Comparison of ENCODE assay signal across 23 cellular contexts in the genomic region with DNA sequence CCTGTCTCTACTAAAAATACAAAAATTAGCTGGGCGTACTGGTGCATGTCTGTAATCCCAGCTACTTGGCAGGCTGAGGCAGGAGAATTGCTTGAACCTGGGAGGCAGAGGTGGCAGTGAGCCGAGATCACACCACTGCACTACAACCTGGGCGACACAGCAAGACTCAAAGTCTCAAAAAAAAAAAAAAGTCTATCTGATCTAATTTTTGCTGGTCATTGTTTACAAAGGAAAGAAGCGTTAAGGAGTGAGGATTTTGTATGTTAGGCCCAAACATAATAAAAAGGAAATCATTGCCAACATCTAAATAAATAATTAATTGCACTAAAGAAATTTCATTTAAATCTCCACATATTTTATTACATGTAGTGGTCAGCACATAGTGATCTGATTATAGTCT. TPM values are rescaled to one million over a fixed set of nuclear protein-coding genes. Genes with fewer than 3 reads are reported as not detected.
A peak's percentile ranks its signal among the peaks of the same experiment; 100 is the strongest.
DNase-seq lines count a peak whose midpoint lies in the region; ATAC-seq and TF ChIP-seq lines count a peak whose summit lies in the region.
"Had no signal": no experiment of that assay in that cellular context is flagged by ENCODE, and none has a peak within 500 bp of the region (broad histone marks: within the 10 kb centered on the region; RNA-seq: fewer than 3 reads in every experiment).

No MANE protein-coding gene starts in this region.

- no peaks in the 10 kb centered on the region for H3K9me3 Mint-ChIP-seq in stimulated activated naive CD8-positive, alpha-beta T cell treated with anti-CD3 and anti-CD28 coated beads, Interleukin-15, Interleukin-2, amounts not matched to agents 100 ng/mL and 50 ng/mL, for 24 hours
- H3K9me3 Mint-ChIP-seq in activated T-helper 2 cell treated with anti-CD3 and anti-CD28 coated beads, Interferon-gamma antibody, Interleukin-2, Interleukin-4, amounts not matched to agents 10 μg/mL and 5 μg/mL and 100 μg/mL, durations not matched to agents 14 hours and 24 hours and 36 hours = no peaks in the 10 kb centered on the region
- no peaks in the 10 kb centered on the region for H3K9me3 Mint-ChIP-seq in mesothelial cell of epicardium
- H3K9me3 Mint-ChIP-seq: activated B cell treated with CpG ODN at 0.5 μM for 24 hours, neural progenitor cell had no signal

- in situ Hi-C loops in GM23248 (cut with MboI) = no loop called here

- ATAC-seq in stimulated activated naive CD8-positive, alpha-beta T cell treated with anti-CD3 and anti-CD28 coated beads, Interleukin-15, Interleukin-2, amounts not matched to agents 100 U/mL and 50 U/mL, for 24 hours = no peak
- ATAC-seq in HG02870 (IDR thresholded peaks at IDR 0.05; ENCODE audit: unreplicated experiment) = no peak

- no peak overlapping the region for H2AFZ ChIP-seq in GM23248
- H2AFZ ChIP-seq: neural progenitor cell, PC-9 had no signal

- no peak overlapping the region for H3K9ac ChIP-seq in GM23248
- H3K9ac ChIP-seq: KMS-11, neural progenitor cell had no signal

- H3K27ac Mint-ChIP-seq in stimulated activated naive CD8-positive, alpha-beta T cell treated with anti-CD3 and anti-CD28 coated beads, Interleukin-15, Interleukin-2, amounts not matched to agents 100 ng/mL and 50 ng/mL, for 24 hours = peak overlapping the region; percentile 63
- H3K27ac Mint-ChIP-seq in activated T-helper 2 cell treated with anti-CD3 and anti-CD28 coated beads, Interferon-gamma antibody, Interleukin-2, Interleukin-4, amounts not matched to agents 10 μg/mL and 5 μg/mL and 100 μg/mL, durations not matched to agents 14 hours and 24 hours and 36 hours = peak overlapping the region; percentile 38
- peak overlapping the region; percentile 77 for H3K27ac Mint-ChIP-seq in mesothelial cell of epicardium
- H3K27ac Mint-ChIP-seq: activated B cell treated with CpG ODN at 0.5 μM for 24 hours had no signal

- no peak overlapping the region for H3K4me3 ChIP-seq in effector memory CD4-positive, alpha-beta T cell (ENCODE audit: insufficient read depth, low read depth, low read length, poor library complexity, severe bottlenecking)
- no peak overlapping the region for H3K4me3 ChIP-seq in GM23248
- H3K4me3 ChIP-seq: ascending aorta, esophagus squamous epithelium, neural progenitor cell, PC-9, skin epidermis had no signal

- H3K9me2 ChIP-seq in GM23248 (ENCODE audit: insufficient read depth) = no peaks in the 10 kb centered on the region

- peaks cover 4% of the 10 kb centered on the region for H3K36me3 ChIP-seq in effector memory CD4-positive, alpha-beta T cell (ENCODE audit: control insufficient read depth, insufficient read depth, low read length)
- H3K36me3 ChIP-seq in GM23248 (ENCODE audit: low read depth) = peaks cover 14% of the 10 kb centered on the region; the same call in 1 of the 2 replicates

- no peaks in the 10 kb centered on the region for H4K20me1 ChIP-seq in GM23248 (ENCODE audit: insufficient read depth)

- TF ChIP-seq CTCF in mesothelial cell of epicardium (IDR thresholded peaks at IDR 0.05; ENCODE audit: unreplicated experiment) = no peak

- H3K9me3 ChIP-seq in effector memory CD4-positive, alpha-beta T cell (ENCODE audit: control insufficient read depth, low read length) = no peaks in the 10 kb centered on the region
- no peaks in the 10 kb centered on the region for H3K9me3 ChIP-seq in GM23248 (ENCODE audit: low read depth)
- H3K9me3 ChIP-seq: ascending aorta, esophagus squamous epithelium had no signal

- H3K27ac ChIP-seq in effector memory CD4-positive, alpha-beta T cell (ENCODE audit: insufficient read depth, low read length, poor library complexity, severe bottlenecking) = no peak overlapping the region
- H3K27ac ChIP-seq in GM23248 = no peak overlapping the region
- H3K27ac ChIP-seq: ascending aorta, neural progenitor cell, PC-9 had no signal

- no peaks in the 10 kb centered on the region for H3K27me3 ChIP-seq in effector memory CD4-positive, alpha-beta T cell (replicated peaks; ENCODE audit: control insufficient read depth, insufficient read depth, low read length, poor library complexity, severe bottlenecking)
- no peaks in the 10 kb centered on the region for H3K27me3 ChIP-seq in GM23248 (replicated peaks; ENCODE audit: insufficient read depth)
- H3K27me3 ChIP-seq: ascending aorta, esophagus squamous epithelium, neural progenitor cell had no signal

- H3K4me1 Mint-ChIP-seq in stimulated activated naive CD8-positive, alpha-beta T cell treated with anti-CD3 and anti-CD28 coated beads, Interleukin-15, Interleukin-2, amounts not matched to agents 100 ng/mL and 50 ng/mL, for 24 hours (ENCODE audit: low read depth) = peaks cover 36% of the 10 kb centered on the region
- H3K4me1 Mint-ChIP-seq in activated T-helper 2 cell treated with anti-CD3 and anti-CD28 coated beads, Interferon-gamma antibody, Interleukin-2, Interleukin-4, amounts not matched to agents 10 μg/mL and 5 μg/mL and 100 μg/mL, durations not matched to agents 14 hours and 24 hours and 36 hours (ENCODE audit: low read depth) = peaks cover 28% of the 10 kb centered on the region
- peaks cover 26% of the 10 kb centered on the region for H3K4me1 Mint-ChIP-seq in mesothelial cell of epicardium

- DNase-seq in stimulated activated naive CD8-positive, alpha-beta T cell treated with anti-CD3 and anti-CD28 coated beads, Interleukin-15, Interleukin-2, amounts not matched to agents 100 U/mL and 50 U/mL, for 24 hours = no peak
- DNase-seq in activated T-helper 2 cell treated with anti-CD3 and anti-CD28 coated beads, Interferon-gamma antibody, Interleukin-2, Interleukin-4, amounts not matched to agents 10 μg/mL and 5 μg/mL and 100 μg/mL, durations not matched to agents 14 hours and 24 hours and 36 hours (ENCODE audit: low spot score) = no peak
- DNase-seq in mesothelial cell of epicardium (ENCODE audit: low spot score in 2 of 2, unreplicated experiment in 2 of 2) (no peak), GM23248 (no peak), nucleus accumbens (lab: John Stamatoyannopoulos, UW) (no peak)
- no peak for DNase-seq in effector memory CD4-positive, alpha-beta T cell
- DNase-seq: activated B cell treated with CpG ODN at 0.5 μM for 24 hours; CD8-positive, alpha-beta memory T cell; DMS53; effector CD4-positive, alpha-beta T cell; esophagus squamous epithelium; NCI-H187 treated with DMSO at 0.1 percent for 48 hours; NCI-H345; PC-9; SIG-M5; stimulated activated CD4-positive, alpha-beta T cell treated with anti-CD3 and anti-CD28 coated beads, Interleukin-2, amount 100 ng/mL, for 48 hours; trophoblast cell had no signal

- no peaks in the 10 kb centered on the region for H3K27me3 Mint-ChIP-seq in stimulated activated naive CD8-positive, alpha-beta T cell treated with anti-CD3 and anti-CD28 coated beads, Interleukin-15, Interleukin-2, amounts not matched to agents 100 ng/mL and 50 ng/mL, for 24 hours
- H3K27me3 Mint-ChIP-seq in activated T-helper 2 cell treated with anti-CD3 and anti-CD28 coated beads, Interferon-gamma antibody, Interleukin-2, Interleukin-4, amounts not matched to agents 10 μg/mL and 5 μg/mL and 100 μg/mL, durations not matched to agents 14 hours and 24 hours and 36 hours (ENCODE audit: low read depth) = no peaks in the 10 kb centered on the region
- H3K27me3 Mint-ChIP-seq in mesothelial cell of epicardium (ENCODE audit: low read depth) = no peaks in the 10 kb centered on the region
- H3K27me3 Mint-ChIP-seq: activated B cell treated with CpG ODN at 0.5 μM for 24 hours had no signal

- intact Hi-C loops in activated T-helper 2 cell treated with anti-CD3 and anti-CD28 coated beads, Interferon-gamma antibody, Interleukin-2, Interleukin-4, amounts not matched to agents 10 μg/mL and 5 μg/mL and 100 μg/mL, durations not matched to agents 14 hours and 24 hours and 36 hours (cut with micrococcal nuclease) = loop anchor here (5.0 kb wide), 4 partner anchors 137 to 1422 kb away; partner anchors contain the start of genes ACO2, L3MBTL2, PHF5A and RPS19BP1

- H3K36me3 Mint-ChIP-seq in stimulated activated naive CD8-positive, alpha-beta T cell treated with anti-CD3 and anti-CD28 coated beads, Interleukin-15, Interleukin-2, amounts not matched to agents 100 ng/mL and 50 ng/mL, for 24 hours (ENCODE audit: low read depth) = peaks cover 40% of the 10 kb centered on the region
- peaks cover 48% of the 10 kb centered on the region for H3K36me3 Mint-ChIP-seq in activated T-helper 2 cell treated with anti-CD3 and anti-CD28 coated beads, Interferon-gamma antibody, Interleukin-2, Interleukin-4, amounts not matched to agents 10 μg/mL and 5 μg/mL and 100 μg/mL, durations not matched to agents 14 hours and 24 hours and 36 hours (ENCODE audit: low read depth)
- peaks cover 13% of the 10 kb centered on the region for H3K36me3 Mint-ChIP-seq in mesothelial cell of epicardium

- peaks cover 26% of the 10 kb centered on the region for H3F3A ChIP-seq in GM23248 (ENCODE audit: insufficient read depth)

- H3K4me2 ChIP-seq in GM23248 (ENCODE audit: unreplicated experiment) = no peak overlapping the region
- H3K4me2 ChIP-seq: neural progenitor cell had no signal

- H3K4me3 Mint-ChIP-seq in stimulated activated naive CD8-positive, alpha-beta T cell treated with anti-CD3 and anti-CD28 coated beads, Interleukin-15, Interleukin-2, amounts not matched to agents 100 ng/mL and 50 ng/mL, for 24 hours = peak overlapping the region; percentile 99
- H3K4me3 Mint-ChIP-seq in activated T-helper 2 cell treated with anti-CD3 and anti-CD28 coated beads, Interferon-gamma antibody, Interleukin-2, Interleukin-4, amounts not matched to agents 10 μg/mL and 5 μg/mL and 100 μg/mL, durations not matched to agents 14 hours and 24 hours and 36 hours (ENCODE audit: low read depth) = peak overlapping the region; percentile 21
- peak overlapping the region; percentile 9 for H3K4me3 Mint-ChIP-seq in mesothelial cell of epicardium
- H3K4me3 Mint-ChIP-seq: activated B cell treated with CpG ODN at 0.5 μM for 24 hours had no signal

- H3K79me2 ChIP-seq in GM23248 (ENCODE audit: insufficient read depth) = peaks cover 73% of the 10 kb centered on the region

- WGBS in GM23248 (ENCODE audit: low coverage in 1 of 2, low lambda C conversion rate in 2 of 2, missing lambda C conversion rate in 2 of 2), 2 experiments = 90 to 97% methylated on average over 4 of the region's 4 CpGs

- H3K4me1 ChIP-seq in effector memory CD4-positive, alpha-beta T cell (ENCODE audit: control insufficient read depth, insufficient read depth, low read length, poor library complexity, severe bottlenecking) = peaks cover 10% of the 10 kb centered on the region
- H3K4me1 ChIP-seq in GM23248 (ENCODE audit: insufficient read depth) = peaks cover 24% of the 10 kb centered on the region
- H3K4me1 ChIP-seq: neural progenitor cell had no signal

RNA-seq across cellular contexts. Expression of gene RBX1, which starts 2.9 kb away (rescaled TPM):
- 103 and 110 TPM in 2 replicates for total RNA-seq in activated T-helper 2 cell treated with anti-CD3 and anti-CD28 coated beads, Interferon-gamma antibody, Interleukin-2, Interleukin-4, amounts not matched to agents 10 μg/mL and 5 μg/mL and 100 μg/mL, durations not matched to agents 14 hours and 24 hours and 36 hours
- 56.7 to 60.4 TPM (median 60.1 TPM) in 3 replicates for total RNA-seq in mesothelial cell of epicardium
- total RNA-seq in GM23248 (2014; rRNA removed; shearing (Covaris generic)) = 34.8 and 45.9 TPM in 2 replicates
- 203 and 222 TPM in 2 replicates for polyA plus RNA-seq in GM23248 (2016; fragmentation: Nextera tagmentation; extraction: Ambion mirVana)

Comparison
In these comparisons a context has a peak if more than half of its experiments do, and no peak if none do; other contexts are left out.
1. H3K4me3 Mint-ChIP-seq: peak in every context shown above with its lines; median percentile 99 in stimulated activated naive CD8-positive, alpha-beta T cell treated with anti-CD3 and anti-CD28 coated beads, Interleukin-15, Interleukin-2, amounts not matched to agents 100 ng/mL and 50 ng/mL, for 24 hours; 21 in activated T-helper 2 cell treated with anti-CD3 and anti-CD28 coated beads, Interferon-gamma antibody, Interleukin-2, Interleukin-4, amounts not matched to agents 10 μg/mL and 5 μg/mL and 100 μg/mL, durations not matched to agents 14 hours and 24 hours and 36 hours; 9 in mesothelial cell of epicardium.